19 cellular contexts compared by ENCODE assay signal in the genomic region with DNA sequence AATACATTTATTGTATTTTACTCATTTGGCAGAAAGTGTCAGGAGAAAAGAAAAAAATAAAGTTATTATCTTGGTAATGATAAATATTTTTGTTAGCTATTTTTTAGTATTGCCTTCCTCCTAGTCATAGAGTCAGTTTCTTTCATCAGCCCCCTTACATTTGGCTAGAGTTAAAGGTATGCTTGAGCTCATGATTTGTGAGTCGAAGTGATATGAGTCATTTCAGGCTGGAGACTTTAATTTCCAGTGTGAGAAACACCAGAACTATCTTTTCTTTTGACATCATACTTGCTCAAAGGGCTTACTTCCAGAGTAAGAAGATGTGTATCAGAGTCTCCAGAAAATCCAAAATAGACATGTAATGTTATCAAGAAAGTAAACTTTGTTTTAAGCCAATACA.
"Had no signal": no experiment of that assay in that cellular context is flagged by ENCODE, and none has a peak within 500 bp of the region (broad histone marks: within the 10 kb centered on the region; RNA-seq: fewer than 3 reads in every experiment).

No MANE protein-coding gene starts in this region.

- H3K4me3 ChIP-seq: dorsolateral prefrontal cortex, mucosa of descending colon, right atrium auricular region had no signal

- FAIRE-seq: endometrium, small intestine had no signal

- DNase-seq: activated CD4-positive, alpha-beta T cell treated with anti-CD3 and anti-CD28 coated beads for 4 hours; activated CD8-positive, alpha-beta memory T cell treated with anti-CD3 and anti-CD28 coated beads, Interleukin-2, amount 50 U/mL, for 48 hours; activated CD8-positive, alpha-beta T cell treated with anti-CD3 and anti-CD28 coated beads, Interleukin-2, amount 10 ng/mL, durations not matched to agents 7 days and 5 days; activated naive CD4-positive, alpha-beta T cell; cerebellar nuclear complex; dorsolateral prefrontal cortex; hypothalamus; left colon; mucosa of descending colon; naive thymus-derived CD8-positive, alpha-beta T cell; posterior cingulate gyrus; small intestine; stimulated activated naive B cell treated with anti-CD40 and anti-IgM and Interleukin-4, amounts not matched to agents 10 μg/mL and 1 μg/mL and 100 μg/mL, for 72 hours; substantia nigra; T-cell; trophoblast cell; WERI-Rb-1 had no signal
